In genomic region chr1:15027515-15027948, GRCh38 we compare ENCODE assay signal across 8 cellular contexts.
DNase-seq lines count a peak whose midpoint lies in the region; ATAC-seq and TF ChIP-seq lines count a peak whose summit lies in the region.

No MANE protein-coding gene starts in this region.

- H3K4me1 ChIP-seq in KMS-11 (ENCODE audit: low read depth, poor library complexity, severe bottlenecking) (no peaks in the 10 kb centered on the region), mesenchymal stem cell (ENCODE audit: control insufficient read depth, insufficient read depth, low read depth, low read length) (peaks cover 58% of the 10 kb centered on the region), suprapubic skin (peaks cover 22% of the 10 kb centered on the region)

- no peak overlapping the region for H3K23ac ChIP-seq in mesenchymal stem cell (ENCODE audit: low read length in 2 of 2)

- H3K9ac ChIP-seq in KMS-11 (no peak overlapping the region), mesenchymal stem cell (ENCODE audit: low read length) (peak overlapping the region; percentile 77)

- no peaks in the 10 kb centered on the region for H4K20me1 ChIP-seq in KMS-11 (ENCODE audit: insufficient read depth)

- DNase-seq in ELR (ENCODE audit: low read depth) (peak; percentile 49), WERI-Rb-1 (peak; percentile 74), epithelial cell of esophagus (ENCODE audit: low read depth) (peak; percentile 70), mesenchymal stem cell (peak; percentile 63), suprapubic skin (ENCODE audit: low spot score in 2 of 2) (peak in 1 of 2 donors; percentile 87), KG1 (lab: John Stamatoyannopoulos, UW) (no peak)

- peak overlapping the region; percentile 39 for H2BK5ac ChIP-seq in mesenchymal stem cell (ENCODE audit: low read depth, low read length, poor library complexity, severe bottlenecking)

- H3K18ac ChIP-seq in mesenchymal stem cell (ENCODE audit: low read depth in 1 of 2, low read length in 2 of 2) = peak overlapping the region in 1 of 2 experiments; percentile 24

- H2AK5ac ChIP-seq in mesenchymal stem cell (ENCODE audit: low read length, severe bottlenecking) = peak overlapping the region; percentile 90

- peak overlapping the region in 1 of 2 experiments; percentile 17 for H3K4ac ChIP-seq in mesenchymal stem cell (ENCODE audit: low read depth in 1 of 2, low read length in 2 of 2)

- ATAC-seq in HG02884 (IDR thresholded peaks at IDR 0.05; ENCODE audit: unreplicated experiment) = no peak

- H3K9me3 ChIP-seq in WERI-Rb-1 (ENCODE audit: severe bottlenecking) (no peaks in the 10 kb centered on the region), mesenchymal stem cell (ENCODE audit: control insufficient read depth, low read length) (no peaks in the 10 kb centered on the region), suprapubic skin (no peaks in the 10 kb centered on the region)

- 44% methylated on average over 11 of the region's 11 CpGs for WGBS in mesenchymal stem cell
- WGBS in suprapubic skin = 44% methylated on average over 11 of the region's 11 CpGs

- H3K79me1 ChIP-seq in mesenchymal stem cell (replicated peaks; ENCODE audit: low read length, poor library complexity, severe bottlenecking) = peaks cover 22% of the 10 kb centered on the region

- H3K79me2 ChIP-seq in KMS-11 (ENCODE audit: insufficient read depth, low read depth) = no peaks in the 10 kb centered on the region

- TF ChIP-seq CTCF in KMS-11 (conservative IDR thresholded peaks at IDR 0.05; ENCODE audit: low read depth, low read length) = peak; percentile 76
- TF ChIP-seq CTCF in WERI-Rb-1 (IDR thresholded peaks at IDR 0.05; ENCODE audit: low read depth, low read length) = peak; percentile 86
- TF ChIP-seq CTCF in epithelial cell of esophagus (IDR thresholded peaks at IDR 0.05; ENCODE audit: insufficient read depth, low read depth, low read length, missing control alignments) = peak; percentile 88
- TF ChIP-seq CTCF in suprapubic skin (IDR thresholded peaks at IDR 0.05) = peak; percentile 76 to 84

- H2BK12ac ChIP-seq in mesenchymal stem cell (ENCODE audit: low read length in 2 of 2) = peak overlapping the region in 1 of 2 experiments; percentile 12

- no peak overlapping the region for H3K14ac ChIP-seq in mesenchymal stem cell (ENCODE audit: low read length in 2 of 2)

- no peaks in the 10 kb centered on the region; the same call in 1 of the 2 replicates for H3K27me3 ChIP-seq in KMS-11 (ENCODE audit: insufficient read depth, low read depth)
- H3K27me3 ChIP-seq in WERI-Rb-1 (ENCODE audit: insufficient read depth, low read depth, severe bottlenecking) = no peaks in the 10 kb centered on the region
- H3K27me3 ChIP-seq in mesenchymal stem cell (ENCODE audit: control insufficient read depth in 1 of 2, insufficient read depth in 1 of 2, low read length in 2 of 2) = no peaks in the 10 kb centered on the region
- no peaks in the 10 kb centered on the region for H3K27me3 ChIP-seq in suprapubic skin

- H3K4me2 ChIP-seq in KMS-11 = no peak overlapping the region
- H3K4me2 ChIP-seq in mesenchymal stem cell (ENCODE audit: low read length, poor library complexity, severe bottlenecking) = no peak overlapping the region

- H3K4me3 ChIP-seq in KMS-11 (IDR thresholded peaks at IDR 0.05; ENCODE audit: insufficient read depth, low read depth, low read length) = no peak overlapping the region
- H3K4me3 ChIP-seq in WERI-Rb-1 (ENCODE audit: low read depth, low read length) = no peak overlapping the region
- no peak overlapping the region for H3K4me3 ChIP-seq in epithelial cell of esophagus (ENCODE audit: low read length)
- H3K4me3 ChIP-seq in mesenchymal stem cell (ENCODE audit: insufficient read depth in 1 of 2, low read depth in 1 of 2, low read length in 2 of 2) = no peak overlapping the region
- H3K4me3 ChIP-seq in suprapubic skin = no peak overlapping the region

- H2AFZ ChIP-seq in KMS-11 (ENCODE audit: low read depth) = no peak overlapping the region
- no peak overlapping the region for H2AFZ ChIP-seq in mesenchymal stem cell (ENCODE audit: low read depth, low read length)

- no peak overlapping the region for H4K8ac ChIP-seq in mesenchymal stem cell (ENCODE audit: low read length)

- no peaks in the 10 kb centered on the region for H3K36me3 ChIP-seq in KMS-11 (ENCODE audit: insufficient read depth)
- no peaks in the 10 kb centered on the region for H3K36me3 ChIP-seq in WERI-Rb-1
- H3K36me3 ChIP-seq in mesenchymal stem cell (ENCODE audit: control insufficient read depth in 1 of 2, insufficient read depth in 2 of 2, low read depth in 1 of 2, low read length in 2 of 2) = peaks cover 0 to 6% of the 10 kb centered on the region in 2 experiments
- no peaks in the 10 kb centered on the region for H3K36me3 ChIP-seq in suprapubic skin

- TF ChIP-seq EP300 in suprapubic skin (IDR thresholded peaks at IDR 0.05) = no peak

- no peak overlapping the region for H2BK15ac ChIP-seq in mesenchymal stem cell (ENCODE audit: low read depth, poor library complexity, severe bottlenecking)

- TF ChIP-seq POLR2A in suprapubic skin (IDR thresholded peaks at IDR 0.05) = no peak

- H4K91ac ChIP-seq in mesenchymal stem cell (ENCODE audit: low read length) = peak overlapping the region; percentile 25

- H2BK120ac ChIP-seq in mesenchymal stem cell (ENCODE audit: low read depth, low read length) = no peak overlapping the region

- H3K27ac ChIP-seq in KMS-11 = no peak overlapping the region
- H3K27ac ChIP-seq in WERI-Rb-1 = no peak overlapping the region
- H3K27ac ChIP-seq in mesenchymal stem cell (ENCODE audit: low read length, poor library complexity, severe bottlenecking) = peak overlapping the region; percentile 97
- H3K27ac ChIP-seq in suprapubic skin = peak overlapping the region; percentile 72

Comparison
In these comparisons a context has a peak if more than half of its experiments do, and no peak if none do; other contexts are left out.
1. H3K27ac ChIP-seq: peak in mesenchymal stem cell (single experiment) and suprapubic skin (single experiment); none in KMS-11 (single experiment) and WERI-Rb-1 (single experiment).
2. Peak in every context shown above with its lines, with median percentiles within 50 percentile points of each other: CTCF ChIP-seq.